Comparison of ENCODE assay signal across 9 cellular contexts in the genomic region with DNA sequence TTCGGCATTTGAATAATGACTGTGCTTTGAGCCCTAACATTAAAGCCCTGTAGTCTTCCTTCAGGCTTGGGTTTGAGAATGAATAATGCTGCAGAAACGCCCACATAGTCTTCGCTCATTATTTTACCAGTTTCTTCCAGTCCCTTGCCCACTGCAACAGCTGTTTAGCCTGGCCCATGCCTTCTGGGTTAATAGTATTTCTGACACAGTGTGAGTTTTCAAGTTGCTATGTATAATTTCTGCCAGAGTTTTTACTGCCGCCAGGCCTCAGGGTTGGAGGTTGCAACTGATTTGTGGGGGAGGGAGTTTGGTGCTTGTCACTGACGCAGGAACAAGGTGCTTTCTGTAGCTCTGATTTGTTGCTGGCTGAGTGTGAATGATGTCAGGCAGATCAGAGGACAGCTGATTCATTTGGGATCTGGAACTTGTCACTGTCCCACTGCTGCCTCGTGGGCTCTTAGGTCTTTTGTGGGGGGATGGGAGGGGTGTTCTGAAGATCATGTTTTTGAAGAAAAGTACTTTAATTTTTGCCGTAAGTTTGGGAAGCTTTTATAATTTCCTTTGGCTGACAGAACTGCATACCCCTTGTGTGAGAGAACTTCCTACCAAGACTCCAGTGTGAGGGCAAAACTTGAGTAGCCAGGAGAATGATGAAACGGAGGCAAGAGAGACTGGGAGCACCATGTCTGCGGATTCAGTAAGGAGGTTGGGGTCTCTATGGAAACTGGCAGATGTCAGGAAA.
DNase-seq lines count a peak whose midpoint lies in the region; ATAC-seq and TF ChIP-seq lines count a peak whose summit lies in the region.
"Had no signal": no experiment of that assay in that cellular context is flagged by ENCODE, and none has a peak within 500 bp of the region (broad histone marks: within the 10 kb centered on the region; RNA-seq: fewer than 3 reads in every experiment).

No MANE protein-coding gene starts in this region.

- H3K4me3 ChIP-seq in AG04449 (ENCODE audit: low read depth, low read length) = no peak overlapping the region; the same call in 1 of the 2 replicates
- H3K4me3 ChIP-seq in mucosa of rectum (ENCODE audit: low read length in 2 of 2) = peak overlapping the region; percentile 64 to 67

- DNase-seq in AG04449 (ENCODE audit: low read depth, low spot score) (peak; percentile 84), dedifferentiated amniotic fluid mesenchymal stem cell (ENCODE audit: extremely low spot score) (peak; percentile 72)
- DNase-seq in activated effector memory CD4-positive, alpha-beta T cell treated with Interleukin-2 at 50 U/mL for 16 hours = no peak

- peaks cover 3 to 11% of the 10 kb centered on the region in 2 donors for H3K36me3 ChIP-seq in mucosa of rectum (ENCODE audit: control insufficient read depth in 2 of 2, insufficient read depth in 2 of 2, low read length in 2 of 2)

- H3K27me3 ChIP-seq in mucosa of rectum (ENCODE audit: control insufficient read depth in 2 of 2, insufficient read depth in 2 of 2, low read length in 2 of 2) = no peaks in the 10 kb centered on the region

- ATAC-seq in HG03565 (IDR thresholded peaks at IDR 0.05; ENCODE audit: unreplicated experiment) (peak; percentile 45), HG02610 (IDR thresholded peaks at IDR 0.05; ENCODE audit: unreplicated experiment) (no peak), HG03135 (IDR thresholded peaks at IDR 0.05; ENCODE audit: unreplicated experiment) (no peak), GM21529 (IDR thresholded peaks at IDR 0.05; ENCODE audit: unreplicated experiment) (no peak)

- TF ChIP-seq CTCF in AG04449 (IDR thresholded peaks at IDR 0.05; ENCODE audit: insufficient read depth, low read length, missing control alignments) = no peak

- CTCF ChIA-PET in AG04449 (lab: Yijun Ruan, JAX) = interaction anchor here (1.5 kb wide), 2 partner anchors 12 to 30 kb away, joined by 3 to 7 read pairs; no protein-coding TSS in a partner anchor

- H3K9me3 ChIP-seq in mucosa of rectum (ENCODE audit: control insufficient read depth in 2 of 2, low read length in 2 of 2) = no peaks in the 10 kb centered on the region

- POLR2A ChIA-PET in AG04449 (lab: Yijun Ruan, JAX) = interaction anchor here (0.7 kb wide), 1 partner anchor 121 kb away, joined by 3 read pairs; no protein-coding TSS in a partner anchor

- H3K27ac ChIP-seq in mucosa of rectum (ENCODE audit: low read depth in 2 of 2, low read length in 2 of 2) = peak overlapping the region; percentile 90 to 94
- H3K27ac ChIP-seq: HL-60 had no signal

- peaks cover 5 to 25% of the 10 kb centered on the region in 2 donors for H3K4me1 ChIP-seq in mucosa of rectum (ENCODE audit: control insufficient read depth in 2 of 2, insufficient read depth in 2 of 2, low read length in 2 of 2)

- H3K9ac ChIP-seq in mucosa of rectum (ENCODE audit: low read depth in 1 of 2, low read length in 2 of 2) = peak overlapping the region; percentile 52 to 74
